17 cellular contexts compared by ENCODE assay signal in genomic region chr2:216306868-216307267, GRCh38.
DNase-seq lines count a peak whose midpoint lies in the region; ATAC-seq, FAIRE-seq and TF ChIP-seq lines count a peak whose summit lies in the region.
"Had no signal": no experiment of that assay in that cellular context is flagged by ENCODE, and none has a peak within 500 bp of the region (broad histone marks: within the 10 kb centered on the region; RNA-seq: fewer than 3 reads in every experiment).

No MANE protein-coding gene starts in this region.

- H3K9me3 Mint-ChIP-seq in HFFc6 (no peaks in the 10 kb centered on the region), astrocyte (ENCODE audit: unreplicated experiment) (no peaks in the 10 kb centered on the region)
- H3K9me3 Mint-ChIP-seq: CD4-positive, CD25-positive, alpha-beta regulatory T cell had no signal

- H4K20me1 ChIP-seq in astrocyte (ENCODE audit: insufficient read depth, low read length) (no peaks in the 10 kb centered on the region), osteoblast (ENCODE audit: insufficient read depth, low read length) (no peaks in the 10 kb centered on the region)

- 0 out of 2 replicates have a peak, but pooled peaks cover 2% of the 10 kb centered on the region for H3K27me3 Mint-ChIP-seq in HFFc6 (ENCODE audit: insufficient read depth)
- no peaks in the 10 kb centered on the region for H3K27me3 Mint-ChIP-seq in astrocyte (ENCODE audit: low read depth, unreplicated experiment)

- no peak overlapping the region for H3K4me3 Mint-ChIP-seq in HFFc6
- H3K4me3 Mint-ChIP-seq in astrocyte (ENCODE audit: unreplicated experiment) = no peak overlapping the region
- H3K4me3 Mint-ChIP-seq: CD4-positive, CD25-positive, alpha-beta regulatory T cell had no signal

- H3K4me2 ChIP-seq in astrocyte (ENCODE audit: low read length) = peak overlapping the region; percentile 27
- H3K4me2 ChIP-seq in osteoblast (ENCODE audit: insufficient read depth, low read length) = no peak overlapping the region

- peak overlapping the region; percentile 20 for H3K9ac ChIP-seq in astrocyte (ENCODE audit: low read length)

- WGBS in sigmoid colon, 2 donors = 40 to 41% methylated on average over 6 of the region's 6 CpGs

- H3K36me3 Mint-ChIP-seq in HFFc6 (ENCODE audit: low read depth) (peaks cover 35% of the 10 kb centered on the region), astrocyte (ENCODE audit: low read depth, unreplicated experiment) (peaks cover 8% of the 10 kb centered on the region)
- H3K36me3 Mint-ChIP-seq: CD4-positive, CD25-positive, alpha-beta regulatory T cell had no signal

- TF ChIP-seq CTCF in HFFc6 (IDR thresholded peaks at IDR 0.05) = no peak
- no peak for TF ChIP-seq CTCF in astrocyte (IDR thresholded peaks at IDR 0.05; ENCODE audit: insufficient read depth, low read depth, low read length)
- TF ChIP-seq CTCF in lower lobe of right lung (IDR thresholded peaks at IDR 0.05) = no peak
- TF ChIP-seq CTCF in osteoblast (IDR thresholded peaks at IDR 0.05; ENCODE audit: extremely low read depth, low read depth, low read length) = no peak
- no peak for TF ChIP-seq CTCF in sigmoid colon (IDR thresholded peaks at IDR 0.05)

- peaks cover 8% of the 10 kb centered on the region for H3K79me2 ChIP-seq in astrocyte (ENCODE audit: insufficient read depth, low read length)
- peaks cover 2% of the 10 kb centered on the region for H3K79me2 ChIP-seq in osteoblast (ENCODE audit: insufficient read depth, low read length)

- H3K9me3 ChIP-seq in astrocyte (ENCODE audit: insufficient read depth, low read depth, low read length) (no peaks in the 10 kb centered on the region), lower lobe of right lung (no peaks in the 10 kb centered on the region), osteoblast (ENCODE audit: low read depth, low read length) (no peaks in the 10 kb centered on the region), sigmoid colon (no peaks in the 10 kb centered on the region)
- H3K9me3 ChIP-seq: Caco-2, MG63 had no signal

- DNase-seq in HFFc6 (no peak), astrocyte (ENCODE audit: low read depth) (no peak), lower lobe of right lung (no peak), osteoblast (ENCODE audit: insufficient read length, low spot score, missing footprints) (no peak), sigmoid colon (no peak)
- DNase-seq: Caco-2; CD4-positive, CD25-positive, alpha-beta regulatory T cell; DMS153; MG63; NCI-H1092 treated with DMSO at 0.1 percent for 48 hours; NCI-H1694; NCI-H526 treated with DMSO at 0.1 percent for 48 hours; OCI-M1; SIG-M5 had no signal

- intact Hi-C loops in lower lobe of right lung (cut with DNase I) = no loop called here
- intact Hi-C loops in sigmoid colon (cut with DNase I) = no loop called here

- H3K27me3 ChIP-seq in astrocyte (ENCODE audit: insufficient read depth, low read length) = no peaks in the 10 kb centered on the region
- no peaks in the 10 kb centered on the region for H3K27me3 ChIP-seq in lower lobe of right lung (ENCODE audit: low read depth)
- no peaks in the 10 kb centered on the region for H3K27me3 ChIP-seq in osteoblast (ENCODE audit: insufficient read depth, low read length)
- no peaks in the 10 kb centered on the region for H3K27me3 ChIP-seq in sigmoid colon
- H3K27me3 ChIP-seq: MG63 had no signal

- no peak for FAIRE-seq in astrocyte (lab: Jason Lieb, UNC)

- H3K4me3 ChIP-seq in astrocyte (ENCODE audit: insufficient read depth, low read depth, low read length) (no peak overlapping the region), lower lobe of right lung (no peak overlapping the region), osteoblast (ENCODE audit: insufficient read depth, low read length) (no peak overlapping the region), sigmoid colon (no peak overlapping the region)
- H3K4me3 ChIP-seq: MG63 had no signal

- H2AFZ ChIP-seq in astrocyte (ENCODE audit: low read depth, low read length) (no peak overlapping the region), osteoblast (ENCODE audit: low read length) (peak overlapping the region; percentile 52)

- no peak for TF ChIP-seq EP300 in sigmoid colon (IDR thresholded peaks at IDR 0.05)

- no peak overlapping the region for H3K27ac ChIP-seq in astrocyte (ENCODE audit: low read depth, low read length)
- H3K27ac ChIP-seq in lower lobe of right lung = no peak overlapping the region
- no peak overlapping the region for H3K27ac ChIP-seq in osteoblast (ENCODE audit: low read depth, low read length)
- no peak overlapping the region for H3K27ac ChIP-seq in sigmoid colon

- TF ChIP-seq POLR2A in sigmoid colon (IDR thresholded peaks at IDR 0.05) = no peak

- H3K4me1 Mint-ChIP-seq in HFFc6 (ENCODE audit: low read depth) (peaks cover 72% of the 10 kb centered on the region), astrocyte (ENCODE audit: low read depth, unreplicated experiment) (peaks cover 32% of the 10 kb centered on the region)
- H3K4me1 Mint-ChIP-seq: CD4-positive, CD25-positive, alpha-beta regulatory T cell had no signal

- ATAC-seq in lower lobe of right lung = peak; percentile 24 to 35
- ATAC-seq in GM21381 (IDR thresholded peaks at IDR 0.05; ENCODE audit: unreplicated experiment) = no peak
- ATAC-seq in GM18498 (IDR thresholded peaks at IDR 0.05; ENCODE audit: unreplicated experiment) = no peak
- ATAC-seq: HCT116 had no signal

- H3K4me1 ChIP-seq in astrocyte (ENCODE audit: insufficient read depth, low read length) = peaks cover 28% of the 10 kb centered on the region
- no peaks in the 10 kb centered on the region for H3K4me1 ChIP-seq in lower lobe of right lung
- peaks cover 7% of the 10 kb centered on the region for H3K4me1 ChIP-seq in osteoblast (ENCODE audit: insufficient read depth, low read length)
- no peaks in the 10 kb centered on the region for H3K4me1 ChIP-seq in sigmoid colon
- H3K4me1 ChIP-seq: Caco-2 had no signal

- H3K36me3 ChIP-seq in astrocyte (ENCODE audit: insufficient read depth, low read length) (no peaks in the 10 kb centered on the region), lower lobe of right lung (no peaks in the 10 kb centered on the region), osteoblast (ENCODE audit: insufficient read depth, low read length) (no peaks in the 10 kb centered on the region), sigmoid colon (no peaks in the 10 kb centered on the region)
- H3K36me3 ChIP-seq: MG63 had no signal

- H3K27ac Mint-ChIP-seq in HFFc6 (peak overlapping the region; percentile 15; the same call in 1 of the 2 replicates), astrocyte (ENCODE audit: unreplicated experiment) (peak overlapping the region; percentile 41)
- H3K27ac Mint-ChIP-seq: CD4-positive, CD25-positive, alpha-beta regulatory T cell had no signal

Comparison
In these comparisons a context has a peak if more than half of its experiments do, and no peak if none do; other contexts are left out.
1. ATAC-seq: peak in lower lobe of right lung (2 of 2); none in GM21381 (single experiment) and GM18498 (single experiment).